ENCODE assay signal across 8 cellular contexts in genomic region chr4:102826105-102826889, GRCh38. TPM values are rescaled to one million over a fixed set of nuclear protein-coding genes. Genes with fewer than 3 reads are reported as not detected.
DNase-seq lines count a peak whose midpoint lies in the region; ATAC-seq and TF ChIP-seq lines count a peak whose summit lies in the region.

No MANE protein-coding gene starts in this region.

- 0 to 1% (median 0%) methylated on average over 38 of the region's 38 CpGs for WGBS in adipose tissue, 3 donors
- under 1% methylated on average over 38 of the region's 38 CpGs for WGBS in liver
- 1% methylated on average over 26 to 38 of the region's 38 CpGs for WGBS in upper lobe of left lung, 2 donors

- TF ChIP-seq POLR2A in upper lobe of left lung (IDR thresholded peaks at IDR 0.05), result no peak

- H3K4me3 ChIP-seq in liver (ENCODE audit: low read depth in 1 of 3, low read length in 3 of 3) (peak overlapping the region; percentile 78 to 99 (median 98)), upper lobe of left lung (peak overlapping the region; percentile 57 to 93 (median 81))

- TF ChIP-seq EP300 in upper lobe of left lung (IDR thresholded peaks at IDR 0.05), result no peak

- H3K9me3 ChIP-seq in liver (ENCODE audit: control insufficient read depth in 4 of 4, low read length in 3 of 4) (no peaks in the 10 kb centered on the region), upper lobe of left lung (no peaks in the 10 kb centered on the region)

- peak; percentile 82 to 86 for DNase-seq in activated T-cell treated with anti-CD3 and anti-CD28 coated beads, Interleukin-2, amount 50 U/mL, for 48 hours
- no peak for DNase-seq in activated T-cell treated with anti-CD3 and anti-CD28 coated beads, Interleukin-2, amount 50 U/mL, for 1 hour
- DNase-seq in upper lobe of left lung (no peak), NCI-H1105 treated with DMSO at 0.1 percent for 48 hours (lab: John Stamatoyannopoulos, UW) (no peak), hippocampal formation (lab: John Stamatoyannopoulos, UW) (no peak)
- DNase-seq in stimulated activated CD4-positive, alpha-beta T cell treated with anti-CD3 and anti-CD28 coated beads, Interleukin-2, amount 100 ng/mL, for 48 hours, result no peak

- H3K9ac ChIP-seq in liver (ENCODE audit: low read depth in 1 of 2, low read length in 2 of 2), result peak overlapping the region; percentile 99 to 100

- H3K36me3 ChIP-seq in liver (ENCODE audit: control insufficient read depth in 4 of 4, insufficient read depth in 3 of 4, low read depth in 1 of 4, low read length in 3 of 4) (peaks cover 0 to 2% (median 0%) of the 10 kb centered on the region in 4 donors), upper lobe of left lung (peaks cover 0 to 11% (median 0%) of the 10 kb centered on the region in 4 donors)

- TF ChIP-seq CTCF in liver (IDR thresholded peaks at IDR 0.05; ENCODE audit: low read depth, low read length, missing input control) (no peak), upper lobe of left lung (IDR thresholded peaks at IDR 0.05) (no peak)

- TF ChIP-seq RAD21 in liver (IDR thresholded peaks at IDR 0.05), result no peak

- peak overlapping the region; percentile 100 for H3K27ac ChIP-seq in adipose tissue (ENCODE audit: low read depth, low read length)
- H3K27ac ChIP-seq in liver (ENCODE audit: low read depth in 1 of 2, low read length in 2 of 2), result peak overlapping the region; percentile 100
- peak overlapping the region; percentile 98 to 100 (median 100) for H3K27ac ChIP-seq in upper lobe of left lung

- H3K4me1 ChIP-seq in liver (ENCODE audit: control insufficient read depth in 4 of 4, insufficient read depth in 4 of 4, low read length in 3 of 4), result peaks cover 6 to 37% (median 25%) of the 10 kb centered on the region in 4 donors
- peaks cover 34 to 46% (median 42%) of the 10 kb centered on the region in 4 donors for H3K4me1 ChIP-seq in upper lobe of left lung

- H3K27me3 ChIP-seq in liver (ENCODE audit: control insufficient read depth in 4 of 4, insufficient read depth in 4 of 4, low read length in 3 of 4) (no peaks in the 10 kb centered on the region), upper lobe of left lung (no peaks in the 10 kb centered on the region)

- no peak for ATAC-seq in upper lobe of left lung (ENCODE audit: low FRiP score in 2 of 2)

TF ChIP-seq in liver, 16 proteins besides CTCF, POLR2A, EP300 and RAD21:
- no peak for TF ChIP-seq SP1 (IDR thresholded peaks at IDR 0.05)
- peak; percentile 46 for TF ChIP-seq TAF1 (conservative IDR thresholded peaks at IDR 0.05)

RNA-seq across cellular contexts. Expression of gene UBE2D3, which starts 1.1 kb away (rescaled TPM):
- polyA plus RNA-seq in adipose tissue, result 100 to 1,000 TPM; 125 to 275 (median 271) TPM
- total RNA-seq in liver, result 100 to 1,000 TPM; 166 to 231 TPM
- polyA plus RNA-seq in liver, result 100 to 1,000 TPM; 133 to 134 TPM
- total RNA-seq in upper lobe of left lung, result 100 to 1,000 TPM; 215 to 376 (median 317) TPM

RNA-seq across cellular contexts. Expression of gene CISD2, which starts 42.5 kb away (rescaled TPM):
- polyA plus RNA-seq in adipose tissue, result 10 to 100 TPM; 12.0 to 18.9 (median 18.2) TPM
- 10 to 100 TPM; 31.5 to 70.5 TPM for total RNA-seq in liver
- polyA plus RNA-seq in liver, result 10 to 100 TPM; 39.3 to 83.2 TPM
- 10 to 100 TPM in 4 of 6 donors, 1 to 10 TPM in 2; 1.3 to 30.3 (median 18.3) TPM for total RNA-seq in upper lobe of left lung

Comparison
In these comparisons a context has a peak if more than half of its experiments do, and no peak if none do; other contexts are left out.
1. DNase-seq: peak in activated T-cell treated with anti-CD3 and anti-CD28 coated beads, Interleukin-2, amount 50 U/mL, for 48 hours (2 of 2); none in activated T-cell treated with anti-CD3 and anti-CD28 coated beads, Interleukin-2, amount 50 U/mL, for 1 hour (single experiment), upper lobe of left lung (0 of 2), stimulated activated CD4-positive, alpha-beta T cell treated with anti-CD3 and anti-CD28 coated beads, Interleukin-2, amount 100 ng/mL, for 48 hours (0 of 2), NCI-H1105 treated with DMSO at 0.1 percent for 48 hours (single experiment) and hippocampal formation (0 of 2).
2. Peak in every context shown above with its lines, with median percentiles within 50 percentile points of each other: H3K27ac ChIP-seq.